12 cellular contexts compared by ENCODE assay signal in genomic region chr1:17881761-17882160, GRCh38.
DNase-seq lines count a peak whose midpoint lies in the region; ATAC-seq and TF ChIP-seq lines count a peak whose summit lies in the region.
"Had no signal": no experiment of that assay in that cellular context is flagged by ENCODE, and none has a peak within 500 bp of the region (broad histone marks: within the 10 kb centered on the region; RNA-seq: fewer than 3 reads in every experiment).

No MANE protein-coding gene starts in this region.

- peak; percentile 27; the same call in 1 of the 2 replicates for TF ChIP-seq CTCF in HFFc6 (IDR thresholded peaks at IDR 0.05)

- DNase-seq in HFFc6 (peak; percentile 12), SK-MEL-5 (ENCODE audit: low read depth, low spot score) (peak; percentile 56), cardiac septum (ENCODE audit: low spot score) (peak; percentile 69), renal cortical epithelial cell (ENCODE audit: low read depth) (peak; percentile 9), HEK293T (ENCODE audit: extremely low spot score) (no peak)
- DNase-seq in activated T-helper 2 cell treated with anti-CD3 and anti-CD28 coated beads, Interferon-gamma antibody, Interleukin-2, Interleukin-4, amounts not matched to agents 10 μg/mL and 5 μg/mL and 100 μg/mL, durations not matched to agents 14 hours and 24 hours and 36 hours (ENCODE audit: low spot score), result no peak
- DNase-seq in activated T-cell treated with anti-CD3 and anti-CD28 coated beads, Interleukin-2, amount 50 U/mL, for 72 hours, result no peak
- DNase-seq: amygdala, DMS53, WERI-Rb-1 had no signal

- in situ Hi-C loops in SK-MEL-5 (cut with HindIII; ENCODE audit: low pct_unique_long_range_greater_than_20kb, low sequenced_read_pairs), result no loop called here

- intact Hi-C loops in cardiac septum (cut with DNase I), result no loop called here
- intact Hi-C loops in activated T-helper 2 cell treated with anti-CD3 and anti-CD28 coated beads, Interferon-gamma antibody, Interleukin-2, Interleukin-4, amounts not matched to agents 10 μg/mL and 5 μg/mL and 100 μg/mL, durations not matched to agents 14 hours and 24 hours and 36 hours (cut with micrococcal nuclease), result no loop called here

- no peak for ATAC-seq in activated T-cell treated with anti-CD3 and anti-CD28 coated beads, Interleukin-2, amount 50 U/mL, for 72 hours (replicated peaks in 1 of 2)
- ATAC-seq: stimulated activated memory B cell treated with anti-CD40 and anti-IgM and Interleukin-4, amounts not matched to agents 10 μg/mL and 1 μg/mL and 100 μg/mL, for 72 hours had no signal

- peaks cover 3% of the 10 kb centered on the region for H3K27me3 Mint-ChIP-seq in HFFc6 (ENCODE audit: insufficient read depth)
- H3K27me3 Mint-ChIP-seq in activated T-helper 2 cell treated with anti-CD3 and anti-CD28 coated beads, Interferon-gamma antibody, Interleukin-2, Interleukin-4, amounts not matched to agents 10 μg/mL and 5 μg/mL and 100 μg/mL, durations not matched to agents 14 hours and 24 hours and 36 hours (ENCODE audit: low read depth), result no peaks in the 10 kb centered on the region
- H3K27me3 Mint-ChIP-seq in activated T-cell treated with anti-CD3 and anti-CD28 coated beads, Interleukin-2, amount 50 U/mL, for 72 hours (ENCODE audit: low read depth), result no peaks in the 10 kb centered on the region

- H3K36me3 Mint-ChIP-seq in HFFc6 (ENCODE audit: low read depth), result peaks cover 4% of the 10 kb centered on the region
- no peaks in the 10 kb centered on the region for H3K36me3 Mint-ChIP-seq in activated T-helper 2 cell treated with anti-CD3 and anti-CD28 coated beads, Interferon-gamma antibody, Interleukin-2, Interleukin-4, amounts not matched to agents 10 μg/mL and 5 μg/mL and 100 μg/mL, durations not matched to agents 14 hours and 24 hours and 36 hours (ENCODE audit: low read depth)
- no peaks in the 10 kb centered on the region for H3K36me3 Mint-ChIP-seq in activated T-cell treated with anti-CD3 and anti-CD28 coated beads, Interleukin-2, amount 50 U/mL, for 72 hours (ENCODE audit: insufficient read depth in 2 of 2)
- H3K36me3 Mint-ChIP-seq: CD14-positive monocyte; stimulated activated memory B cell treated with anti-CD40 and anti-IgM and Interleukin-4, amounts not matched to agents 10 μg/mL and 1 μg/mL and 100 μg/mL, for 72 hours had no signal

- H3K4me1 Mint-ChIP-seq in HFFc6 (ENCODE audit: low read depth), result peaks cover 33% of the 10 kb centered on the region
- H3K4me1 Mint-ChIP-seq in activated T-helper 2 cell treated with anti-CD3 and anti-CD28 coated beads, Interferon-gamma antibody, Interleukin-2, Interleukin-4, amounts not matched to agents 10 μg/mL and 5 μg/mL and 100 μg/mL, durations not matched to agents 14 hours and 24 hours and 36 hours (ENCODE audit: low read depth), result no peaks in the 10 kb centered on the region
- no peaks in the 10 kb centered on the region for H3K4me1 Mint-ChIP-seq in activated T-cell treated with anti-CD3 and anti-CD28 coated beads, Interleukin-2, amount 50 U/mL, for 72 hours (ENCODE audit: low read depth)
- H3K4me1 Mint-ChIP-seq: CD14-positive monocyte; stimulated activated memory B cell treated with anti-CD40 and anti-IgM and Interleukin-4, amounts not matched to agents 10 μg/mL and 1 μg/mL and 100 μg/mL, for 72 hours had no signal

- H3K27ac Mint-ChIP-seq in HFFc6, result no peak overlapping the region
- H3K27ac Mint-ChIP-seq in activated T-helper 2 cell treated with anti-CD3 and anti-CD28 coated beads, Interferon-gamma antibody, Interleukin-2, Interleukin-4, amounts not matched to agents 10 μg/mL and 5 μg/mL and 100 μg/mL, durations not matched to agents 14 hours and 24 hours and 36 hours, result no peak overlapping the region
- H3K27ac Mint-ChIP-seq in activated T-cell treated with anti-CD3 and anti-CD28 coated beads, Interleukin-2, amount 50 U/mL, for 72 hours, result no peak overlapping the region
- H3K27ac Mint-ChIP-seq: CD14-positive monocyte; stimulated activated memory B cell treated with anti-CD40 and anti-IgM and Interleukin-4, amounts not matched to agents 10 μg/mL and 1 μg/mL and 100 μg/mL, for 72 hours had no signal

- CTCF ChIA-PET in HEK293T (lab: Yijun Ruan, JAX), result no interaction called here

- POLR2A ChIA-PET in HEK293T (lab: Yijun Ruan, JAX), result no interaction called here

- H3K4me3 Mint-ChIP-seq in HFFc6, result no peak overlapping the region
- no peak overlapping the region for H3K4me3 Mint-ChIP-seq in activated T-helper 2 cell treated with anti-CD3 and anti-CD28 coated beads, Interferon-gamma antibody, Interleukin-2, Interleukin-4, amounts not matched to agents 10 μg/mL and 5 μg/mL and 100 μg/mL, durations not matched to agents 14 hours and 24 hours and 36 hours (ENCODE audit: low read depth)
- no peak overlapping the region for H3K4me3 Mint-ChIP-seq in activated T-cell treated with anti-CD3 and anti-CD28 coated beads, Interleukin-2, amount 50 U/mL, for 72 hours
- H3K4me3 Mint-ChIP-seq: CD14-positive monocyte; stimulated activated memory B cell treated with anti-CD40 and anti-IgM and Interleukin-4, amounts not matched to agents 10 μg/mL and 1 μg/mL and 100 μg/mL, for 72 hours had no signal

- no peaks in the 10 kb centered on the region for H3K9me3 Mint-ChIP-seq in HFFc6
- H3K9me3 Mint-ChIP-seq in activated T-helper 2 cell treated with anti-CD3 and anti-CD28 coated beads, Interferon-gamma antibody, Interleukin-2, Interleukin-4, amounts not matched to agents 10 μg/mL and 5 μg/mL and 100 μg/mL, durations not matched to agents 14 hours and 24 hours and 36 hours, result no peaks in the 10 kb centered on the region
- no peaks in the 10 kb centered on the region for H3K9me3 Mint-ChIP-seq in activated T-cell treated with anti-CD3 and anti-CD28 coated beads, Interleukin-2, amount 50 U/mL, for 72 hours

TF ChIP-seq in HEK293T, 16 proteins besides CTCF, POLR2A, EP300 and RAD21:
- no peak for TF ChIP-seq TARDBP (IDR thresholded peaks at IDR 0.05)

Comparison
In these comparisons a context has a peak if more than half of its experiments do, and no peak if none do; other contexts are left out.
1. DNase-seq: peak in HFFc6 (single experiment), SK-MEL-5 (single experiment), cardiac septum (single experiment) and renal cortical epithelial cell (single experiment); none in HEK293T (single experiment), activated T-helper 2 cell treated with anti-CD3 and anti-CD28 coated beads, Interferon-gamma antibody, Interleukin-2, Interleukin-4, amounts not matched to agents 10 μg/mL and 5 μg/mL and 100 μg/mL, durations not matched to agents 14 hours and 24 hours and 36 hours (single experiment) and activated T-cell treated with anti-CD3 and anti-CD28 coated beads, Interleukin-2, amount 50 U/mL, for 72 hours (0 of 2).